2 cellular contexts compared by ENCODE assay signal in the genomic region with DNA sequence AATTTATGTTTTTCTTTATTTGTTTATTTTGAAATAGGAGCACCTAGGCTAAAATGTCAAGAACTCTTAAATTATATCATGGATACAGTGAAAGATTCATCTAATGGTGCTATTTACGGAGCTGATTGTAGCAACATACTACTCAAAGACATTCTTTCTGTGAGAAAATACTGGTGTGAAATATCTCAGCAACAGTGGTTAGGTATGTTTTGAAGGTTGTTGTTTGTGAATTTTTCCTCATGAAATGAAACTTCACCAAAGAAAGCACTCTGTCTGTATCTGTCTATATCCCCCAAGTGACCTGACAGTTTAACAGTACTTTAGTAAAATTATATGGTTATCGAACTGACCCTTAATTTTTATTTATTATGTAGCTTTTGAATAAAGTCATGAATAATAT.
TF ChIP-seq lines count a peak whose summit lies in the region.

No MANE protein-coding gene starts in this region.

TF ChIP-seq in endothelial cell of umbilical vein, 7 proteins besides CTCF, POLR2A, EP300 and RAD21:
- TF ChIP-seq, protein P1, sequence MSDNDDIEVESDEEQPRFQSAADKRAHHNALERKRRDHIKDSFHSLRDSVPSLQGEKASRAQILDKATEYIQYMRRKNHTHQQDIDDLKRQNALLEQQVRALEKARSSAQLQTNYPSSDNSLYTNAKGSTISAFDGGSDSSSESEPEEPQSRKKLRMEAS (IDR thresholded peaks at IDR 0.05; ENCODE audit: insufficient read depth, insufficient read length), result no peak
- no peak for TF ChIP-seq JUN (IDR thresholded peaks at IDR 0.05; ENCODE audit: borderline replicate concordance, insufficient read depth, insufficient read length, low read depth)
- no peak for TF ChIP-seq MYC (IDR thresholded peaks at IDR 0.05; ENCODE audit: low read depth, low read length)
- TF ChIP-seq GATA2 (IDR thresholded peaks at IDR 0.05; ENCODE audit: insufficient read depth, insufficient read length, low read depth, low read length), result no peak
- TF ChIP-seq EZH2 (IDR thresholded peaks at IDR 0.05; ENCODE audit: borderline replicate concordance, low read depth, low read length, severe bottlenecking), result no peak
- no peak for TF ChIP-seq POLR2AphosphoS5 (IDR thresholded peaks at IDR 0.05; ENCODE audit: insufficient read depth, low read depth, low read length)
- TF ChIP-seq FOS (IDR thresholded peaks at IDR 0.05; ENCODE audit: borderline replicate concordance, insufficient read depth, low read length), result no peak

TF ChIP-seq in HepG2, 621 proteins besides CTCF, POLR2A, EP300 and RAD21:
- TF ChIP-seq HOXA3 (CRISPR knock-in tag; IDR thresholded peaks at IDR 0.05) (no peak), TBL1XR1 (IDR thresholded peaks at IDR 0.05; ENCODE audit: borderline replicate concordance, low read length, partially characterized antibody) (no peak), ZNF598 (CRISPR knock-in tag; IDR thresholded peaks at IDR 0.05; ENCODE audit: borderline replicate concordance) (no peak), POLR2G (IDR thresholded peaks at IDR 0.05; ENCODE audit: low read depth, low read length) (no peak), ZFP62 (CRISPR knock-in tag; IDR thresholded peaks at IDR 0.05) (no peak), MIER2 (CRISPR knock-in tag; IDR thresholded peaks at IDR 0.05) (no peak), ZNF292 (CRISPR knock-in tag; IDR thresholded peaks at IDR 0.05; ENCODE audit: borderline replicate concordance, low read depth) (no peak), FOXM1 (CRISPR knock-in tag; IDR thresholded peaks at IDR 0.05) (no peak)
- TF ChIP-seq, protein P2, sequence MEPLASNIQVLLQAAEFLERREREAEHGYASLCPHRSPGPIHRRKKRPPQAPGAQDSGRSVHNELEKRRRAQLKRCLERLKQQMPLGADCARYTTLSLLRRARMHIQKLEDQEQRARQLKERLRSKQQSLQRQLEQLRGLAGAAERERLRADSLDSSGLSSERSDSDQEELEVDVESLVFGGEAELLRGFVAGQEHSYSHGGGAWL (CRISPR knock-in tag; IDR thresholded peaks at IDR 0.05), result no peak
- TF ChIP-seq, protein P3, sequence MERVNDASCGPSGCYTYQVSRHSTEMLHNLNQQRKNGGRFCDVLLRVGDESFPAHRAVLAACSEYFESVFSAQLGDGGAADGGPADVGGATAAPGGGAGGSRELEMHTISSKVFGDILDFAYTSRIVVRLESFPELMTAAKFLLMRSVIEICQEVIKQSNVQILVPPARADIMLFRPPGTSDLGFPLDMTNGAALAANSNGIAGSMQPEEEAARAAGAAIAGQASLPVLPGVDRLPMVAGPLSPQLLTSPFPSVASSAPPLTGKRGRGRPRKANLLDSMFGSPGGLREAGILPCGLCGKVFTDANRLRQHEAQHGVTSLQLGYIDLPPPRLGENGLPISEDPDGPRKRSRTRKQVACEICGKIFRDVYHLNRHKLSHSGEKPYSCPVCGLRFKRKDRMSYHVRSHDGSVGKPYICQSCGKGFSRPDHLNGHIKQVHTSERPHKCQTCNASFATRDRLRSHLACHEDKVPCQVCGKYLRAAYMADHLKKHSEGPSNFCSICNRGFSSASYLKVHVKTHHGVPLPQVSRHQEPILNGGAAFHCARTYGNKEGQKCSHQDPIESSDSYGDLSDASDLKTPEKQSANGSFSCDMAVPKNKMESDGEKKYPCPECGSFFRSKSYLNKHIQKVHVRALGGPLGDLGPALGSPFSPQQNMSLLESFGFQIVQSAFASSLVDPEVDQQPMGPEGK (CRISPR knock-in tag; IDR thresholded peaks at IDR 0.05), result no peak
- TF ChIP-seq, protein P4, sequence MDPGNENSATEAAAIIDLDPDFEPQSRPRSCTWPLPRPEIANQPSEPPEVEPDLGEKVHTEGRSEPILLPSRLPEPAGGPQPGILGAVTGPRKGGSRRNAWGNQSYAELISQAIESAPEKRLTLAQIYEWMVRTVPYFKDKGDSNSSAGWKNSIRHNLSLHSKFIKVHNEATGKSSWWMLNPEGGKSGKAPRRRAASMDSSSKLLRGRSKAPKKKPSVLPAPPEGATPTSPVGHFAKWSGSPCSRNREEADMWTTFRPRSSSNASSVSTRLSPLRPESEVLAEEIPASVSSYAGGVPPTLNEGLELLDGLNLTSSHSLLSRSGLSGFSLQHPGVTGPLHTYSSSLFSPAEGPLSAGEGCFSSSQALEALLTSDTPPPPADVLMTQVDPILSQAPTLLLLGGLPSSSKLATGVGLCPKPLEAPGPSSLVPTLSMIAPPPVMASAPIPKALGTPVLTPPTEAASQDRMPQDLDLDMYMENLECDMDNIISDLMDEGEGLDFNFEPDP (CRISPR knock-in tag; conservative IDR thresholded peaks at IDR 0.05), result no peak
